In the genomic region with DNA sequence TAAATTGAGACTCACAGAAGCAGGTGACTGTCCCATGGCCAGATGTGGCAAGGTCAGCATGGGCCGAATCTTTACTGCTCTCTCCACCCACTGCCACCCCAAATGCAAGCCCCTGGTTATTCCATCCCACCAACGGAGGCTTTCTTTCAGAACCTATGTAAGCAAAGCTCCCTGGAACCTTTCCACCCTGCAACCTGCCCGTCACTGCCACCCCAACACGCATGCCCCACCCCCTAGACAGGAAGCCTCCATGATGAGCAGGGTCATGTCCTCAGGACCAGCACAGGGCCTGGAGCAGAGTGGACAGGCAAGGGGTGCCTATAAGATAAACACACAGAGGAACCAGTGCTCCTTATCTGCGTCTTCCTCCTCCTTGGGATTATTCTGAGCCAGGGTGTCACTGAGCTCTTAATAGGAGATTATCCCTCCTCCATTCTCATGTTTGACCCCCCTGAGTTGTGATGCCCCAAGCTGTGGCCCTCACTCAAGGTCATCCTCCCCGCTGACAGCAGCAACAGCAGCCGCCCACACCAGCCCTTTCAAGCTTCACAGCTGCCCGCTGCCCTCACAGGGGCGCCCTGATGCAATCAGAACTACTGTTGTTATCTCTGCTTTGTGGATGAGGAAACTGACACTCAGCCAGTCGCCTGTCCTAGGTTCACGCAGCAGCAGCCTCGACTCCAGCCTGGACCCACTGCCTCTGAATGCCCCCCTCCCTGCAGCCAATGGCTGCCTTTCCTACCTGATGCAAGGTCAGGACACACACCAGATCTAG, we compare ENCODE assay signal across 2 cellular contexts.
TF ChIP-seq lines count a peak whose summit lies in the region.

No MANE protein-coding gene starts in this region.

TF ChIP-seq in K562, 482 proteins besides CTCF, POLR2A, EP300 and RAD21:
- TF ChIP-seq, protein P1, sequence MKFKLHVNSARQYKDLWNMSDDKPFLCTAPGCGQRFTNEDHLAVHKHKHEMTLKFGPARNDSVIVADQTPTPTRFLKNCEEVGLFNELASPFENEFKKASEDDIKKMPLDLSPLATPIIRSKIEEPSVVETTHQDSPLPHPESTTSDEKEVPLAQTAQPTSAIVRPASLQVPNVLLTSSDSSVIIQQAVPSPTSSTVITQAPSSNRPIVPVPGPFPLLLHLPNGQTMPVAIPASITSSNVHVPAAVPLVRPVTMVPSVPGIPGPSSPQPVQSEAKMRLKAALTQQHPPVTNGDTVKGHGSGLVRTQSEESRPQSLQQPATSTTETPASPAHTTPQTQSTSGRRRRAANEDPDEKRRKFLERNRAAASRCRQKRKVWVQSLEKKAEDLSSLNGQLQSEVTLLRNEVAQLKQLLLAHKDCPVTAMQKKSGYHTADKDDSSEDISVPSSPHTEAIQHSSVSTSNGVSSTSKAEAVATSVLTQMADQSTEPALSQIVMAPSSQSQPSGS (CRISPR knock-in tag; IDR thresholded peaks at IDR 0.05) = no peak
- TF ChIP-seq VEZF1 (CRISPR knock-in tag; IDR thresholded peaks at IDR 0.05) = peak; percentile 30; the same call in 1 of the 2 replicates
- peak; percentile 30 to 43; a peak in 1 of 4 replicates for TF ChIP-seq NRF1 (conservative IDR thresholded peaks at IDR 0.05 in 1 of 2, IDR thresholded peaks at IDR 0.05 in 1 of 2)
- no peak for TF ChIP-seq SP2 (IDR thresholded peaks at IDR 0.05; ENCODE audit: extremely low read depth, low read depth, low read length, poor library complexity, severe bottlenecking)
- TF ChIP-seq, protein P2, sequence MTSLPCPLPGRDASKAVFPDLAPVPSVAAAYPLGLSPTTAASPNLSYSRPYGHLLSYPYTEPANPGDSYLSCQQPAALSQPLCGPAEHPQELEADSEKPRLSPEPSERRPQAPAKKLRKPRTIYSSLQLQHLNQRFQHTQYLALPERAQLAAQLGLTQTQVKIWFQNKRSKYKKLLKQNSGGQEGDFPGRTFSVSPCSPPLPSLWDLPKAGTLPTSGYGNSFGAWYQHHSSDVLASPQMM (CRISPR knock-in tag; IDR thresholded peaks at IDR 0.05) = no peak
- no peak for TF ChIP-seq FOXM1 (IDR thresholded peaks at IDR 0.05; ENCODE audit: low read depth)
- TF ChIP-seq FOXM1 (CRISPR knock-in tag; IDR thresholded peaks at IDR 0.05; ENCODE audit: low read depth) = no peak
- TF ChIP-seq MYBL2 (IDR thresholded peaks at IDR 0.05; ENCODE audit: low read depth) = no peak
- no peak for TF ChIP-seq MYBL2 (CRISPR knock-in tag; IDR thresholded peaks at IDR 0.05; ENCODE audit: borderline replicate concordance)

TF ChIP-seq in HepG2, 621 proteins besides CTCF, POLR2A, EP300 and RAD21 (continued from another document):
- TF ChIP-seq ZNF609 (CRISPR knock-in tag; IDR thresholded peaks at IDR 0.05; ENCODE audit: borderline replicate concordance) (no peak), SALL1 (CRISPR knock-in tag; IDR thresholded peaks at IDR 0.05) (no peak)
- TF ChIP-seq, protein P3, sequence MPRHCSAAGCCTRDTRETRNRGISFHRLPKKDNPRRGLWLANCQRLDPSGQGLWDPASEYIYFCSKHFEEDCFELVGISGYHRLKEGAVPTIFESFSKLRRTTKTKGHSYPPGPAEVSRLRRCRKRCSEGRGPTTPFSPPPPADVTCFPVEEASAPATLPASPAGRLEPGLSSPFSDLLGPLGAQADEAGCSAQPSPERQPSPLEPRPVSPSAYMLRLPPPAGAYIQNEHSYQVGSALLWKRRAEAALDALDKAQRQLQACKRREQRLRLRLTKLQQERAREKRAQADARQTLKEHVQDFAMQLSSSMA (CRISPR knock-in tag; IDR thresholded peaks at IDR 0.05) = no peak
